ENCODE assay signal across 8 cellular contexts in the genomic region with DNA sequence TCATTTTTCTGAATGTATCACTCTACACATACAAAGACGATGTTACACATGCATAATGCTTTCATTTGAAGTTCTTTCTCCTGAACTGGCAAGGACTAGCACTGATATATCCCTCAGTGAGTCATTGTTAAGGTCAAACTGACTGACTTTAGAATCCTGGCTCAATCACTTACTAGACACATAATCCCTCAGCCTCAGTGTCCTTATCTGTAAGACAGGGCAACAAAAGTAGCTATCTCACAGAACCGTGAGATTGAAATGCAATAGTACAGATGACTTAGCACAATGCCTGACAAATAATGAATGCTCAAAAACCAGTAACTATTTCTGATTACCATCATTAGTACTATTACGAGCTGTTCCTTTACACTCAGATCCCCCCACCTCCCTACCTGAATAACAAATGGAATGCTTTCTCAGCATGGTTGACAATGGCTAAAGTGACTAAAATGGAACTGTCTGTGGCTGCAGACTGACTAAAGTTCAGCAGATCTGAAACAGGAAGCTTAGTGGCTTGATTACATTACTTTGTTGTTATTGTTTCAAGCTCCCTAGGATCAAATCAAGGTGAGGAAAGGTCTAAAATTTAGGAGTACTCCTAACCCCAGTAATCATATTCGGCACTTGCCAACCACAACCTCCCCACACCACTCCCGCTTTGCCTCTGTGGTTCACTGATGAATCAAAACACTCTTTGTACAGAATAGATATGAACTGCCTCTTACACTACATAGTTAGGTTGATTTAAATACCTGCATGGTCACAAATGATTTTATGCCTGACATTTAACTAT.
DNase-seq lines count a peak whose midpoint lies in the region; ATAC-seq lines count a peak whose summit lies in the region.

No MANE protein-coding gene starts in this region.

- H3K4me1 Mint-ChIP-seq in central memory CD8-positive, alpha-beta T cell, result peaks cover 15% of the 10 kb centered on the region
- H3K4me1 Mint-ChIP-seq in stimulated activated naive CD8-positive, alpha-beta T cell treated with anti-CD3 and anti-CD28 coated beads, Interleukin-15, Interleukin-2, amounts not matched to agents 100 ng/mL and 50 ng/mL, for 24 hours (ENCODE audit: low read depth), result peaks cover 16% of the 10 kb centered on the region

- no peak overlapping the region for H3K4me3 Mint-ChIP-seq in central memory CD8-positive, alpha-beta T cell
- H3K4me3 Mint-ChIP-seq in stimulated activated naive CD8-positive, alpha-beta T cell treated with anti-CD3 and anti-CD28 coated beads, Interleukin-15, Interleukin-2, amounts not matched to agents 100 ng/mL and 50 ng/mL, for 24 hours, result no peak overlapping the region

- ATAC-seq in GM19467 (IDR thresholded peaks at IDR 0.05; ENCODE audit: unreplicated experiment), result peak; percentile 69
- peak; percentile 62 for ATAC-seq in HG03460 (IDR thresholded peaks at IDR 0.05; ENCODE audit: unreplicated experiment)
- ATAC-seq in central memory CD8-positive, alpha-beta T cell (replicated peaks; ENCODE audit: extremely low read depth, poor library complexity, severe bottlenecking), result no peak

- no peaks in the 10 kb centered on the region for H3K9me3 Mint-ChIP-seq in central memory CD8-positive, alpha-beta T cell
- H3K9me3 Mint-ChIP-seq in stimulated activated naive CD8-positive, alpha-beta T cell treated with anti-CD3 and anti-CD28 coated beads, Interleukin-15, Interleukin-2, amounts not matched to agents 100 ng/mL and 50 ng/mL, for 24 hours, result no peaks in the 10 kb centered on the region

- peaks cover 11% of the 10 kb centered on the region for H3K36me3 Mint-ChIP-seq in central memory CD8-positive, alpha-beta T cell (ENCODE audit: insufficient read depth)
- H3K36me3 Mint-ChIP-seq in stimulated activated naive CD8-positive, alpha-beta T cell treated with anti-CD3 and anti-CD28 coated beads, Interleukin-15, Interleukin-2, amounts not matched to agents 100 ng/mL and 50 ng/mL, for 24 hours (ENCODE audit: low read depth), result peaks cover 39% of the 10 kb centered on the region

- peak; percentile 19 for DNase-seq in EH (ENCODE audit: low read depth)
- DNase-seq in central memory CD8-positive, alpha-beta T cell (ENCODE audit: low spot score in 2 of 2), result no peak
- no peak for DNase-seq in germinal center (ENCODE audit: low spot score)
- no peak for DNase-seq in NCI-H510A treated with DMSO at 0.1 percent for 48 hours (lab: John Stamatoyannopoulos, UW)
- no peak for DNase-seq in NCI-H2029 treated with DMSO at 0.1 percent for 48 hours (lab: John Stamatoyannopoulos, UW)

- no peaks in the 10 kb centered on the region for H3K27me3 Mint-ChIP-seq in central memory CD8-positive, alpha-beta T cell
- no peaks in the 10 kb centered on the region for H3K27me3 Mint-ChIP-seq in stimulated activated naive CD8-positive, alpha-beta T cell treated with anti-CD3 and anti-CD28 coated beads, Interleukin-15, Interleukin-2, amounts not matched to agents 100 ng/mL and 50 ng/mL, for 24 hours

- H3K27ac Mint-ChIP-seq in central memory CD8-positive, alpha-beta T cell (ENCODE audit: low read depth), result peak overlapping the region; percentile 46
- H3K27ac Mint-ChIP-seq in stimulated activated naive CD8-positive, alpha-beta T cell treated with anti-CD3 and anti-CD28 coated beads, Interleukin-15, Interleukin-2, amounts not matched to agents 100 ng/mL and 50 ng/mL, for 24 hours, result peak overlapping the region; percentile 50
